22 cellular contexts compared by ENCODE assay signal in the genomic region with DNA sequence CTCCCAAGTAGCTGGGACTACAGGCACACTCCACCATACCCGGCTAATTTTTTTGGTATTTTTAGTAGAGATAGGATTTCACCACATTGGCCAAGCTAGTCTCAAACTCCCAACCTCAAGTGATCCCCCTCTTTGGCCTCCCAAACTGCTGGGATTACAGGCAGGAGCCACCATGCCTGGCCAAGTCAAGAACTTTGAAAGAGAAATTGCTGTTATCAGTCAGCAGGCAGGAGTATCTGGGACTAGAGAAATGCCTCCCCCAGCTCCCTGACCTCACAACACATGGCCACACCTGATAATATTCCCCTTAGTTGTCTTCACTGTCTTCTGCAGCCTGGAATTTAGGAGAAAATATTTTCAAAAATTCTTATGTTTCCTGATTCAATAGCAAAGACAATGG. TPM values are rescaled to one million over a fixed set of nuclear protein-coding genes. Genes with fewer than 3 reads are reported as not detected.
DNase-seq lines count a peak whose midpoint lies in the region; ATAC-seq and TF ChIP-seq lines count a peak whose summit lies in the region.
"Had no signal": no experiment of that assay in that cellular context is flagged by ENCODE, and none has a peak within 500 bp of the region (broad histone marks: within the 10 kb centered on the region; RNA-seq: fewer than 3 reads in every experiment).

No MANE protein-coding gene starts in this region.

- H4K8ac ChIP-seq in mesenchymal stem cell (ENCODE audit: low read length), result no peak overlapping the region

- H3K4me3 Mint-ChIP-seq in CD4-positive, alpha-beta T cell, result peak overlapping the region; percentile 86
- peak overlapping the region; percentile 66 for H3K4me3 Mint-ChIP-seq in Caco-2 (ENCODE audit: unreplicated experiment)
- no peak overlapping the region for H3K4me3 Mint-ChIP-seq in activated CD8-positive, alpha-beta T cell treated with anti-CD3 and anti-CD28 coated beads, Interleukin-2, amount 10 ng/mL, durations not matched to agents 7 days and 5 days
- H3K4me3 Mint-ChIP-seq in CD14-positive monocyte, result no peak overlapping the region
- H3K4me3 Mint-ChIP-seq in activated CD8-positive, alpha-beta memory T cell treated with anti-CD3 and anti-CD28 coated beads, Interleukin-2, amount 10 ng/mL, durations not matched to agents 7 days and 5 days, result no peak overlapping the region
- H3K4me3 Mint-ChIP-seq: dendritic cell treated with granulocyte-macrophage colony-stimulating factor and Interleukin-4, amounts not matched to agents 40 ng/mL and 50 ng/mL, for 4 days had no signal

- no peaks in the 10 kb centered on the region for H3K79me1 ChIP-seq in mesenchymal stem cell (replicated peaks; ENCODE audit: low read length, poor library complexity, severe bottlenecking)

- no peak overlapping the region for H4K91ac ChIP-seq in mesenchymal stem cell (ENCODE audit: low read length)

- H3K36me3 Mint-ChIP-seq in CD4-positive, alpha-beta T cell (ENCODE audit: low read depth), result peaks cover 61% of the 10 kb centered on the region
- H3K36me3 Mint-ChIP-seq in Caco-2 (ENCODE audit: insufficient read depth, unreplicated experiment) (peaks cover 8% of the 10 kb centered on the region), CD14-positive monocyte (peaks cover 9 to 11% of the 10 kb centered on the region in 2 donors)
- peaks cover 66% of the 10 kb centered on the region for H3K36me3 Mint-ChIP-seq in activated CD8-positive, alpha-beta T cell treated with anti-CD3 and anti-CD28 coated beads, Interleukin-2, amount 10 ng/mL, durations not matched to agents 7 days and 5 days (ENCODE audit: low read depth)
- H3K36me3 Mint-ChIP-seq in activated CD8-positive, alpha-beta memory T cell treated with anti-CD3 and anti-CD28 coated beads, Interleukin-2, amount 10 ng/mL, durations not matched to agents 7 days and 5 days, result peaks cover 18% of the 10 kb centered on the region

- H3K27ac Mint-ChIP-seq in CD4-positive, alpha-beta T cell, result peak overlapping the region; percentile 88
- H3K27ac Mint-ChIP-seq in Caco-2 (ENCODE audit: unreplicated experiment), result peak overlapping the region; percentile 94
- peak overlapping the region; percentile 92 for H3K27ac Mint-ChIP-seq in activated CD8-positive, alpha-beta T cell treated with anti-CD3 and anti-CD28 coated beads, Interleukin-2, amount 10 ng/mL, durations not matched to agents 7 days and 5 days
- H3K27ac Mint-ChIP-seq in CD14-positive monocyte, result no peak overlapping the region
- no peak overlapping the region for H3K27ac Mint-ChIP-seq in activated CD8-positive, alpha-beta memory T cell treated with anti-CD3 and anti-CD28 coated beads, Interleukin-2, amount 10 ng/mL, durations not matched to agents 7 days and 5 days
- H3K27ac Mint-ChIP-seq: dendritic cell treated with granulocyte-macrophage colony-stimulating factor and Interleukin-4, amounts not matched to agents 40 ng/mL and 50 ng/mL, for 4 days had no signal

- no peaks in the 10 kb centered on the region for H3K27me3 ChIP-seq in CD4-positive, alpha-beta T cell (ENCODE audit: control insufficient read depth, insufficient read depth, low read length)
- H3K27me3 ChIP-seq in Caco-2 (replicated peaks; ENCODE audit: control insufficient read depth, insufficient read depth, low read length), result no peaks in the 10 kb centered on the region
- peaks cover 4 to 5% of the 10 kb centered on the region in 2 experiments for H3K27me3 ChIP-seq in mesenchymal stem cell (ENCODE audit: control insufficient read depth in 1 of 2, insufficient read depth in 1 of 2, low read length in 2 of 2)
- H3K27me3 ChIP-seq: breast epithelium, Peyer's patch, stomach, upper lobe of left lung had no signal

- H3K4me1 ChIP-seq in Caco-2, result peaks cover 52% of the 10 kb centered on the region
- H3K4me1 ChIP-seq in mesenchymal stem cell (ENCODE audit: control insufficient read depth, insufficient read depth, low read depth, low read length), result peaks cover 10% of the 10 kb centered on the region
- H3K4me1 ChIP-seq: prostate gland had no signal

- no peak overlapping the region for H3K18ac ChIP-seq in mesenchymal stem cell (ENCODE audit: low read depth in 1 of 2, low read length in 2 of 2)

- H3K4me1 Mint-ChIP-seq in CD4-positive, alpha-beta T cell (ENCODE audit: low read depth), result peaks cover 84% of the 10 kb centered on the region
- H3K4me1 Mint-ChIP-seq in Caco-2 (ENCODE audit: low read depth, unreplicated experiment), result peaks cover 36% of the 10 kb centered on the region
- peaks cover 83% of the 10 kb centered on the region for H3K4me1 Mint-ChIP-seq in activated CD8-positive, alpha-beta T cell treated with anti-CD3 and anti-CD28 coated beads, Interleukin-2, amount 10 ng/mL, durations not matched to agents 7 days and 5 days (ENCODE audit: low read depth)
- H3K4me1 Mint-ChIP-seq in CD14-positive monocyte, result peaks cover 18% of the 10 kb centered on the region
- H3K4me1 Mint-ChIP-seq in activated CD8-positive, alpha-beta memory T cell treated with anti-CD3 and anti-CD28 coated beads, Interleukin-2, amount 10 ng/mL, durations not matched to agents 7 days and 5 days, result peaks cover 73% of the 10 kb centered on the region

- no peak overlapping the region for H3K23ac ChIP-seq in mesenchymal stem cell (ENCODE audit: low read length in 2 of 2)

- H3K27me3 Mint-ChIP-seq in CD4-positive, alpha-beta T cell, result no peaks in the 10 kb centered on the region
- H3K27me3 Mint-ChIP-seq in Caco-2 (ENCODE audit: insufficient read depth, unreplicated experiment) (no peaks in the 10 kb centered on the region), CD14-positive monocyte (ENCODE audit: low read depth in 3 of 3) (peaks cover 0 to 3% (median 2%) of the 10 kb centered on the region in 3 donors)
- no peaks in the 10 kb centered on the region for H3K27me3 Mint-ChIP-seq in activated CD8-positive, alpha-beta T cell treated with anti-CD3 and anti-CD28 coated beads, Interleukin-2, amount 10 ng/mL, durations not matched to agents 7 days and 5 days (ENCODE audit: low read depth)
- no peaks in the 10 kb centered on the region for H3K27me3 Mint-ChIP-seq in activated CD8-positive, alpha-beta memory T cell treated with anti-CD3 and anti-CD28 coated beads, Interleukin-2, amount 10 ng/mL, durations not matched to agents 7 days and 5 days

- no peak for ATAC-seq in CD4-positive, alpha-beta T cell (ENCODE audit: poor library complexity)
- ATAC-seq in activated CD8-positive, alpha-beta T cell treated with anti-CD3 and anti-CD28 coated beads, Interleukin-2, amount 10 ng/mL, durations not matched to agents 7 days and 5 days, result no peak
- no peak for ATAC-seq in HG03521 (IDR thresholded peaks at IDR 0.05; ENCODE audit: unreplicated experiment)
- no peak for ATAC-seq in activated CD8-positive, alpha-beta memory T cell treated with anti-CD3 and anti-CD28 coated beads, Interleukin-2, amount 10 ng/mL, durations not matched to agents 7 days and 5 days
- ATAC-seq: activated CD4-positive, CD25-positive, alpha-beta regulatory T cell treated with anti-CD3 and anti-CD28 coated beads, Interleukin-2, amount 50 U/mL, for 24 hours had no signal

- H2BK12ac ChIP-seq in mesenchymal stem cell (ENCODE audit: low read length in 2 of 2), result no peak overlapping the region

- no peak overlapping the region for H2BK15ac ChIP-seq in mesenchymal stem cell (ENCODE audit: low read depth, poor library complexity, severe bottlenecking)

- H3K4ac ChIP-seq in mesenchymal stem cell (ENCODE audit: low read depth in 1 of 2, low read length in 2 of 2), result no peak overlapping the region

- intact Hi-C loops in CD4-positive, alpha-beta T cell (cut with DNase I, micrococcal nuclease), result loop anchor here in 1 of 2 experiments (2.0 kb wide), 1 partner anchor 14 kb away; no protein-coding TSS in a partner anchor
- intact Hi-C loops in Caco-2 (cut with micrococcal nuclease; ENCODE audit: unreplicated experiment), result loop anchor here (1.0 to 5.0 kb wide), 6 partner anchors 15 to 420 kb away; a partner anchor contains a TSS
- intact Hi-C loops in CD14-positive monocyte (cut with micrococcal nuclease), result loop anchor here in 1 of 2 donors (10.0 kb wide), 1 partner anchor 148 kb away; no protein-coding TSS in a partner anchor

- no CpG with 5 or more reads among the region's 1 CpG for WGBS in mesenchymal stem cell

- H2BK120ac ChIP-seq in mesenchymal stem cell (ENCODE audit: low read depth, low read length), result no peak overlapping the region

- no peaks in the 10 kb centered on the region for H3K9me3 ChIP-seq in CD4-positive, alpha-beta T cell (ENCODE audit: control insufficient read depth, low read length)
- H3K9me3 ChIP-seq in Caco-2, result no peaks in the 10 kb centered on the region
- H3K9me3 ChIP-seq in mesenchymal stem cell (ENCODE audit: control insufficient read depth, low read length), result no peaks in the 10 kb centered on the region
- H3K9me3 ChIP-seq: breast epithelium, Peyer's patch, prostate gland, stomach, upper lobe of left lung had no signal

- no peak for DNase-seq in CD4-positive, alpha-beta T cell
- DNase-seq in Caco-2 (no peak), mesenchymal stem cell (no peak), CD14-positive monocyte (ENCODE audit: low spot score) (no peak)
- no peak for DNase-seq in activated CD8-positive, alpha-beta T cell treated with anti-CD3 and anti-CD28 coated beads, Interleukin-2, amount 10 ng/mL, durations not matched to agents 7 days and 5 days
- no peak for DNase-seq in activated CD8-positive, alpha-beta memory T cell treated with anti-CD3 and anti-CD28 coated beads, Interleukin-2, amount 10 ng/mL, durations not matched to agents 7 days and 5 days
- DNase-seq: AML-193; DMS 273 treated with DMSO at 0.1 percent for 48 hours; GF-D8; hippocampal formation; kidney; NCI-H1930; Peyer's patch; stimulated activated CD4-positive, alpha-beta T cell treated with anti-CD3 and anti-CD28 coated beads, Interleukin-2, amount 100 ng/mL, for 24 hours; stomach; upper lobe of left lung had no signal

- H3K36me3 ChIP-seq in Caco-2 (ENCODE audit: control insufficient read depth, insufficient read depth, low read length) (no peaks in the 10 kb centered on the region), mesenchymal stem cell (ENCODE audit: control insufficient read depth in 1 of 2, insufficient read depth in 2 of 2, low read depth in 1 of 2, low read length in 2 of 2) (no peaks in the 10 kb centered on the region)
- H3K36me3 ChIP-seq: breast epithelium, Peyer's patch, prostate gland, stomach, upper lobe of left lung had no signal

- no peak for TF ChIP-seq CTCF in CD4-positive, alpha-beta T cell (IDR thresholded peaks at IDR 0.05)
- TF ChIP-seq CTCF in Caco-2 (IDR thresholded peaks at IDR 0.05; ENCODE audit: insufficient read depth in 1 of 2, low read depth in 1 of 2, low read length in 1 of 2, severe bottlenecking in 1 of 2, unreplicated experiment in 1 of 2) (no peak), CD14-positive monocyte (IDR thresholded peaks at IDR 0.05) (no peak)

- no peak overlapping the region for H3K4me2 ChIP-seq in mesenchymal stem cell (ENCODE audit: low read length, poor library complexity, severe bottlenecking)

- H3K4me3 ChIP-seq in Caco-2 (ENCODE audit: low read depth, low read length), result no peak overlapping the region
- H3K4me3 ChIP-seq in mesenchymal stem cell (ENCODE audit: insufficient read depth in 1 of 2, low read depth in 1 of 2, low read length in 2 of 2), result no peak overlapping the region
- H3K4me3 ChIP-seq: breast epithelium, Peyer's patch, prostate gland, stomach, upper lobe of left lung had no signal

- no peak overlapping the region for H3K14ac ChIP-seq in mesenchymal stem cell (ENCODE audit: low read length in 2 of 2)

- no peaks in the 10 kb centered on the region for H3K9me3 Mint-ChIP-seq in CD4-positive, alpha-beta T cell
- H3K9me3 Mint-ChIP-seq in Caco-2 (ENCODE audit: unreplicated experiment) (no peaks in the 10 kb centered on the region), CD14-positive monocyte (no peaks in the 10 kb centered on the region)
- no peaks in the 10 kb centered on the region for H3K9me3 Mint-ChIP-seq in activated CD8-positive, alpha-beta T cell treated with anti-CD3 and anti-CD28 coated beads, Interleukin-2, amount 10 ng/mL, durations not matched to agents 7 days and 5 days (ENCODE audit: insufficient read depth)
- no peaks in the 10 kb centered on the region for H3K9me3 Mint-ChIP-seq in activated CD8-positive, alpha-beta memory T cell treated with anti-CD3 and anti-CD28 coated beads, Interleukin-2, amount 10 ng/mL, durations not matched to agents 7 days and 5 days (ENCODE audit: low read depth)
- H3K9me3 Mint-ChIP-seq: dendritic cell treated with granulocyte-macrophage colony-stimulating factor and Interleukin-4, amounts not matched to agents 40 ng/mL and 50 ng/mL, for 4 days had no signal

- H2AFZ ChIP-seq in mesenchymal stem cell (ENCODE audit: low read depth, low read length), result no peak overlapping the region

- peak overlapping the region; percentile 80 for H3K27ac ChIP-seq in CD4-positive, alpha-beta T cell (ENCODE audit: low read depth, low read length)
- no peak overlapping the region for H3K27ac ChIP-seq in mesenchymal stem cell (ENCODE audit: low read length, poor library complexity, severe bottlenecking)
- H3K27ac ChIP-seq: Peyer's patch, prostate gland had no signal

- H3K9ac ChIP-seq in mesenchymal stem cell (ENCODE audit: low read length), result no peak overlapping the region

- CTCF ChIA-PET in CD4-positive, alpha-beta T cell (lab: Charles Lee), result interaction anchor here (0.7 to 5.2 kb wide), 3 partner anchors 13 to 149 kb away, joined by 3 to 70 read pairs (median 4); no protein-coding TSS in a partner anchor
- CTCF ChIA-PET in Caco-2 (lab: Charles Lee), result interaction anchor here (0.6 to 1.5 kb wide), 2 partner anchors 149 to 491 kb away, joined by 6 to 8 read pairs; no protein-coding TSS in a partner anchor
- CTCF ChIA-PET in activated CD8-positive, alpha-beta T cell treated with anti-CD3 and anti-CD28 coated beads, Interleukin-2, amount 10 ng/mL, durations not matched to agents 7 days and 5 days (lab: Charles Lee), result interaction anchor here (1.2 to 10.5 kb wide), 10 partner anchors 10 to 419 kb away, joined by 3 to 284 read pairs (median 10); no protein-coding TSS in a partner anchor
- CTCF ChIA-PET in activated CD8-positive, alpha-beta memory T cell treated with anti-CD3 and anti-CD28 coated beads, Interleukin-2, amount 10 ng/mL, durations not matched to agents 7 days and 5 days (lab: Charles Lee), result interaction anchor here (1.2 to 7.2 kb wide), 4 partner anchors 12 to 92 kb away, joined by 3 to 156 read pairs (median 10); no protein-coding TSS in a partner anchor

- H2AK5ac ChIP-seq in mesenchymal stem cell (ENCODE audit: low read length, severe bottlenecking), result peak overlapping the region; percentile 74

- H2BK5ac ChIP-seq in mesenchymal stem cell (ENCODE audit: low read depth, low read length, poor library complexity, severe bottlenecking), result no peak overlapping the region

- POLR2A ChIA-PET in CD4-positive, alpha-beta T cell (lab: Charles Lee), result interaction anchor here (2.0 to 5.8 kb wide), 2 partner anchors 12 kb away, joined by 8 to 125 read pairs; no protein-coding TSS in a partner anchor
- POLR2A ChIA-PET in Caco-2 (lab: Charles Lee), result no interaction called here
- POLR2A ChIA-PET in activated CD8-positive, alpha-beta T cell treated with anti-CD3 and anti-CD28 coated beads, Interleukin-2, amount 10 ng/mL, durations not matched to agents 7 days and 5 days (lab: Charles Lee), result interaction anchor here (5.7 kb wide), 1 partner anchor 12 kb away, joined by 149 read pairs; no protein-coding TSS in a partner anchor

- BruUV-seq in Caco-2 (replicated peaks; lab: Mats Ljungman, UMichigan), result no TSS peak

RNA-seq across cellular contexts. Expression of a gene that starts 7.4 kb away (rescaled TPM):
- 10 to 100 TPM; 67.0 to 69.9 TPM for total RNA-seq in CD4-positive, alpha-beta T cell
- 0.63 and 1.7 TPM in 2 replicates for total RNA-seq in Caco-2 (2022)
- total RNA-seq in activated CD8-positive, alpha-beta T cell treated with anti-CD3 and anti-CD28 coated beads, Interleukin-2, amount 10 ng/mL, durations not matched to agents 7 days and 5 days, result 10 to 100 TPM; 60.6 to 63.6 TPM
- polyA plus RNA-seq in mesenchymal stem cell (2013, experiment 1 of 2), result 0.88 TPM
- 1.1 TPM for polyA plus RNA-seq in mesenchymal stem cell (2013, experiment 2 of 2)
- under 1 TPM; 0.13 to 0.54 TPM for polyA plus RNA-seq in CD14-positive monocyte
- total RNA-seq in activated CD8-positive, alpha-beta memory T cell treated with anti-CD3 and anti-CD28 coated beads, Interleukin-2, amount 10 ng/mL, durations not matched to agents 7 days and 5 days, result 10 to 100 TPM; 21.2 to 24.0 TPM
- polyA plus RNA-seq: neural cell had no signal

Comparison
In these comparisons a context has a peak if more than half of its experiments do, and no peak if none do; other contexts are left out.
1. H3K27ac Mint-ChIP-seq: peak in CD4-positive, alpha-beta T cell (single experiment), Caco-2 (single experiment) and activated CD8-positive, alpha-beta T cell treated with anti-CD3 and anti-CD28 coated beads, Interleukin-2, amount 10 ng/mL, durations not matched to agents 7 days and 5 days (single experiment); none in CD14-positive monocyte (0 of 7) and activated CD8-positive, alpha-beta memory T cell treated with anti-CD3 and anti-CD28 coated beads, Interleukin-2, amount 10 ng/mL, durations not matched to agents 7 days and 5 days (single experiment).
2. H3K4me3 Mint-ChIP-seq: peak in CD4-positive, alpha-beta T cell (single experiment) and Caco-2 (single experiment); none in activated CD8-positive, alpha-beta T cell treated with anti-CD3 and anti-CD28 coated beads, Interleukin-2, amount 10 ng/mL, durations not matched to agents 7 days and 5 days (single experiment), CD14-positive monocyte (0 of 2) and activated CD8-positive, alpha-beta memory T cell treated with anti-CD3 and anti-CD28 coated beads, Interleukin-2, amount 10 ng/mL, durations not matched to agents 7 days and 5 days (single experiment).